In the genomic region with DNA sequence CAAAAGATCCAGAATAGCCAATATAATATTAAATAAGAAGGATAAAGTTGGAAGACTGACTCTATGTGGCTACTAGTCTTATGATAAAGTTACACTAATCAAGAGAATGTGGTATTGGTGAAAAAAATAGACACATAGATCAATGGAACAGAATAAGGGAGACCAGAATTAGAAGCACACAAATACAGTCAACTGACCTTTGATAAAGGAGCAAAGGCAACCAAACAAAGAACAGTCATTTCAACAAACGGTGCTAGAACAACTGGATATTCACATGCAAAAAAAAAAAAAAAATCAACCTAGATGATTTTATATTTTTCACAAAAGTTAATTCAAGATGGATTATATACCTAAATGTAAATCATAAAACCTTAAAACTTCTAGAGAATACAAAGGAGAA, we compare ENCODE assay signal across 9 cellular contexts.
"Had no signal": no experiment of that assay in that cellular context is flagged by ENCODE, and none has a peak within 500 bp of the region (broad histone marks: within the 10 kb centered on the region; RNA-seq: fewer than 3 reads in every experiment).

No MANE protein-coding gene starts in this region.

- DNase-seq: GM23248, GOT3, H7, HFFc6, KBM-7 had no signal

- H3K4me2 ChIP-seq: KMS-11 had no signal

- H3K36me3 ChIP-seq: HAP-1 had no signal

- ATAC-seq: HCT116 had no signal

- FAIRE-seq: HTR-8/SVneo had no signal

- H3K9me3 ChIP-seq: HAP-1 had no signal

- H3K4me3 ChIP-seq: GM23248, HAP-1 had no signal

- H3K27ac ChIP-seq: GM23248, KMS-11 had no signal

- H2AFZ ChIP-seq: GM23248 had no signal

- H3K4me1 ChIP-seq: HAP-1 had no signal

- H3K9ac ChIP-seq: GM23248, KMS-11 had no signal
